In genomic region chr12:54579696-54580333, GRCh38 we compare ENCODE assay signal across 8 cellular contexts. TPM values are rescaled to one million over a fixed set of nuclear protein-coding genes. Genes with fewer than 3 reads are reported as not detected.
DNase-seq lines count a peak whose midpoint lies in the region; ATAC-seq and TF ChIP-seq lines count a peak whose summit lies in the region.

No MANE protein-coding gene starts in this region.

- no peak overlapping the region for H3K27ac ChIP-seq in right lobe of liver

- no peaks in the 10 kb centered on the region for H3K9me3 ChIP-seq in right lobe of liver

- intact Hi-C loops in right lobe of liver (cut with DNase I), result no loop called here

- TF ChIP-seq CTCF in AG04449 (IDR thresholded peaks at IDR 0.05; ENCODE audit: insufficient read depth, low read length, missing control alignments) (peak; percentile 99), choroid plexus epithelial cell (conservative IDR thresholded peaks at IDR 0.05; ENCODE audit: low read depth, low read length) (peak; percentile 98), right lobe of liver (IDR thresholded peaks at IDR 0.05) (peak; percentile 95 to 100 (median 99))

- WGBS in right lobe of liver (ENCODE audit: insufficient coverage, low coverage, low lambda C conversion rate, missing lambda C conversion rate), result 20% methylated on average over 6 of the region's 11 CpGs

- no peak overlapping the region for H3K4me3 ChIP-seq in AG04449 (ENCODE audit: low read depth, low read length)
- no peak overlapping the region for H3K4me3 ChIP-seq in choroid plexus epithelial cell (ENCODE audit: low read depth, low read length)
- H3K4me3 ChIP-seq in right lobe of liver, result no peak overlapping the region

- peaks cover 0 to 15% (median 4%) of the 10 kb centered on the region in 4 donors for H3K36me3 ChIP-seq in right lobe of liver

- H3K27me3 ChIP-seq in right lobe of liver, result no peaks in the 10 kb centered on the region

- ATAC-seq in GM18499 (IDR thresholded peaks at IDR 0.05; ENCODE audit: insufficient read depth, unreplicated experiment) (peak; percentile 92), HG02870 (IDR thresholded peaks at IDR 0.05; ENCODE audit: unreplicated experiment) (peak; percentile 91), right lobe of liver (peak; percentile 91 to 97 (median 94))

- H3K4me1 ChIP-seq in right lobe of liver, result peaks cover 0 to 2% (median 0%) of the 10 kb centered on the region in 4 donors

- POLR2A ChIA-PET in AG04449 (lab: Yijun Ruan, JAX), result no interaction called here

- no peak for DNase-seq in AG04449 (ENCODE audit: low read depth, low spot score)
- peak; percentile 44 for DNase-seq in NCI-H2029 (lab: John Stamatoyannopoulos, UW)
- peak; percentile 68 for DNase-seq in activated CD4-positive, alpha-beta T cell treated with anti-CD3 and anti-CD28 coated beads for 1 hour
- DNase-seq in choroid plexus epithelial cell (ENCODE audit: low read depth), result peak; percentile 82
- DNase-seq in right lobe of liver, result peak; percentile 75 to 85 (median 82)
- DNase-seq in stimulated activated CD4-positive, alpha-beta T cell treated with anti-CD3 and anti-CD28 coated beads, TNF-alpha, amount 100 ng/mL, for 4 hours (ENCODE audit: low read depth in 3 of 3), result peak; percentile 67 to 76 (median 67)

- CTCF ChIA-PET in AG04449 (lab: Yijun Ruan, JAX), result interaction anchor here (0.7 to 8.1 kb wide), 14 partner anchors 8 to 140 kb away, joined by 3 to 81 read pairs (median 4); no protein-coding TSS in a partner anchor

- no peak for TF ChIP-seq POLR2A in right lobe of liver (IDR thresholded peaks at IDR 0.05)

RNA-seq across cellular contexts. Expression of gene PPP1R1A, which starts 8.6 kb away (rescaled TPM):
- 100 to 1,000 TPM in 2 of 6 experiments, 10 to 100 TPM in 4; 15.6 to 153 (median 54.5) TPM for total RNA-seq in right lobe of liver

RNA-seq across cellular contexts. Expression of gene PDE1B, which starts 30.4 kb away (rescaled TPM):
- total RNA-seq in right lobe of liver, result 1 to 10 TPM in 3 of 6 experiments, under 1 TPM in 3; 0.67 to 1.7 (median 1.0) TPM

RNA-seq across cellular contexts. Expression of gene LACRT, which starts 54.9 kb away (rescaled TPM):
- not detected for total RNA-seq in right lobe of liver
